Comparison of ENCODE assay signal across 23 cellular contexts in genomic region chr20:1373036-1373435, GRCh38. TPM values are rescaled to one million over a fixed set of nuclear protein-coding genes. Genes with fewer than 3 reads are reported as not detected.
DNase-seq lines count a peak whose midpoint lies in the region; ATAC-seq and TF ChIP-seq lines count a peak whose summit lies in the region.
"Had no signal": no experiment of that assay in that cellular context is flagged by ENCODE, and none has a peak within 500 bp of the region (broad histone marks: within the 10 kb centered on the region; RNA-seq: fewer than 3 reads in every experiment).

No MANE protein-coding gene starts in this region.

- H3K4me3 ChIP-seq in left lung (no peak overlapping the region), subcutaneous abdominal adipose tissue (ENCODE audit: low read depth in 1 of 5, low read length in 5 of 5) (no peak overlapping the region), OCI-LY7 (ENCODE audit: low read depth, low read length, poor library complexity, severe bottlenecking) (no peak overlapping the region)
- H3K4me3 ChIP-seq: GM12878, prostate gland, SJSA1 had no signal

- POLR2A ChIA-PET in activated naive CD8-positive, alpha-beta T cell treated with anti-CD3 and anti-CD28 coated beads, Interleukin-2, amount 10 ng/mL, durations not matched to agents 7 days and 5 days (lab: Charles Lee): no interaction called here
- POLR2A ChIA-PET in OCI-LY7 (lab: Charles Lee): interaction anchor here (0.9 kb wide), 1 partner anchor 9 kb away, joined by 3 read pairs; no protein-coding TSS in a partner anchor

- H3K36me3 ChIP-seq in left lung (peaks cover 0 to 67% of the 10 kb centered on the region in 2 donors), subcutaneous abdominal adipose tissue (ENCODE audit: control insufficient read depth in 5 of 5, insufficient read depth in 5 of 5, low read length in 5 of 5) (peaks cover 0 to 36% (median 26%) of the 10 kb centered on the region in 5 donors), OCI-LY7 (ENCODE audit: insufficient read depth, low read length) (peaks cover 84% of the 10 kb centered on the region)
- H3K36me3 ChIP-seq: prostate gland had no signal

- no TSS peak for BruUV-seq in OCI-LY7 (replicated peaks; lab: Mats Ljungman, UMichigan)

- CTCF ChIA-PET in OCI-LY7 (lab: Charles Lee; ENCODE audit: unreplicated experiment): no interaction called here

- no peaks in the 10 kb centered on the region for H3K9me3 Mint-ChIP-seq in activated naive CD8-positive, alpha-beta T cell (ENCODE audit: low read depth)
- H3K9me3 Mint-ChIP-seq in activated naive CD8-positive, alpha-beta T cell treated with anti-CD3 and anti-CD28 coated beads for 36 hours: no peaks in the 10 kb centered on the region
- H3K9me3 Mint-ChIP-seq in activated naive CD8-positive, alpha-beta T cell treated with anti-CD3 and anti-CD28 coated beads, Interleukin-2, amount 10 ng/mL, durations not matched to agents 7 days and 5 days: no peaks in the 10 kb centered on the region
- H3K9me3 Mint-ChIP-seq: activated T-helper 1 cell treated with anti-CD3 and anti-CD28 coated beads, Interleukin-12 subunit alpha, Interleukin-12 subunit beta, Interleukin-2, Interleukin-4 antibody, amounts not matched to agents 30 ng/mL and 10 ng/mL and 1 ng/mL, durations not matched to agents 14 hours and 24 hours and 36 hours; immature natural killer cell had no signal

- intact Hi-C loops in left lung (cut with DNase I) (no loop called here), OCI-LY7 (cut with micrococcal nuclease; ENCODE audit: unreplicated experiment) (no loop called here)

- H3K27ac ChIP-seq in left lung (peak overlapping the region; percentile 40 to 79), subcutaneous abdominal adipose tissue (ENCODE audit: low read depth, low read length) (peak overlapping the region; percentile 87), OCI-LY7 (ENCODE audit: low read depth, low read length, poor library complexity, severe bottlenecking) (no peak overlapping the region)
- H3K27ac ChIP-seq: foreskin keratinocyte, prostate gland, SJSA1 had no signal

- no peaks in the 10 kb centered on the region for H3K9me3 ChIP-seq in left lung
- no peaks in the 10 kb centered on the region for H3K9me3 ChIP-seq in subcutaneous abdominal adipose tissue (ENCODE audit: control insufficient read depth in 5 of 5, low read length in 5 of 5)
- H3K9me3 ChIP-seq in OCI-LY7 (ENCODE audit: low read length): no peaks in the 10 kb centered on the region
- H3K9me3 ChIP-seq: prostate gland, SJSA1 had no signal

- H3K9me2 ChIP-seq in OCI-LY7 (ENCODE audit: insufficient read depth, low read length): no peaks in the 10 kb centered on the region

- no peaks in the 10 kb centered on the region for H3K27me3 ChIP-seq in left lung
- no peaks in the 10 kb centered on the region for H3K27me3 ChIP-seq in subcutaneous abdominal adipose tissue (ENCODE audit: control insufficient read depth in 5 of 5, insufficient read depth in 4 of 5, low read length in 5 of 5)
- H3K27me3 ChIP-seq: foreskin keratinocyte, SJSA1 had no signal

- H3K27me3 Mint-ChIP-seq in activated naive CD8-positive, alpha-beta T cell: no peaks in the 10 kb centered on the region
- no peaks in the 10 kb centered on the region for H3K27me3 Mint-ChIP-seq in activated naive CD8-positive, alpha-beta T cell treated with anti-CD3 and anti-CD28 coated beads for 36 hours
- H3K27me3 Mint-ChIP-seq in activated naive CD8-positive, alpha-beta T cell treated with anti-CD3 and anti-CD28 coated beads, Interleukin-2, amount 10 ng/mL, durations not matched to agents 7 days and 5 days: no peaks in the 10 kb centered on the region

- ATAC-seq in activated naive CD8-positive, alpha-beta T cell treated with anti-CD3 and anti-CD28 coated beads, Interleukin-2, amount 10 ng/mL, durations not matched to agents 7 days and 5 days (ENCODE audit: low read depth): no peak
- no peak for ATAC-seq in left lung
- no peak for ATAC-seq in HG02884 (IDR thresholded peaks at IDR 0.05; ENCODE audit: unreplicated experiment)
- ATAC-seq: foreskin keratinocyte, GM12878 had no signal

- peaks cover 33% of the 10 kb centered on the region for H4K20me1 ChIP-seq in OCI-LY7 (ENCODE audit: insufficient read depth, low read length)

- H3K4me2 ChIP-seq in OCI-LY7 (ENCODE audit: low read length): no peak overlapping the region

- peaks cover 30% of the 10 kb centered on the region for H3K79me2 ChIP-seq in OCI-LY7 (ENCODE audit: insufficient read depth, low read depth, low read length)

- TF ChIP-seq CTCF in left lung (IDR thresholded peaks at IDR 0.05) (no peak), OCI-LY7 (conservative IDR thresholded peaks at IDR 0.05; ENCODE audit: low read length) (no peak)

- peak overlapping the region; percentile 70 for H3K27ac Mint-ChIP-seq in activated naive CD8-positive, alpha-beta T cell
- no peak overlapping the region for H3K27ac Mint-ChIP-seq in activated naive CD8-positive, alpha-beta T cell treated with anti-CD3 and anti-CD28 coated beads for 36 hours
- H3K27ac Mint-ChIP-seq in activated naive CD8-positive, alpha-beta T cell treated with anti-CD3 and anti-CD28 coated beads, Interleukin-2, amount 10 ng/mL, durations not matched to agents 7 days and 5 days: peak overlapping the region; percentile 45

- DNase-seq in activated naive CD8-positive, alpha-beta T cell treated with anti-CD3 and anti-CD28 coated beads for 36 hours: no peak
- DNase-seq in activated naive CD8-positive, alpha-beta T cell treated with anti-CD3 and anti-CD28 coated beads, Interleukin-2, amount 10 ng/mL, durations not matched to agents 7 days and 5 days: no peak
- DNase-seq in left lung (no peak), OCI-LY7 (ENCODE audit: low spot score) (no peak), middle frontal gyrus (ENCODE audit: extremely low spot score, low spot score) (no peak)
- DNase-seq: activated CD4-positive, alpha-beta T cell treated with anti-CD3 and anti-CD28 coated beads for 1 hour; cerebellar nuclear complex; DND-41; erythroblast; foreskin keratinocyte; H7; immature natural killer cell; Kasumi-1; NCI-H1694 treated with DMSO at 0.1 percent for 48 hours; NCI-H2171; NCI-H524 had no signal

- peaks cover 11% of the 10 kb centered on the region for H3K36me3 Mint-ChIP-seq in activated naive CD8-positive, alpha-beta T cell
- H3K36me3 Mint-ChIP-seq in activated naive CD8-positive, alpha-beta T cell treated with anti-CD3 and anti-CD28 coated beads for 36 hours: peaks cover 56% of the 10 kb centered on the region
- peaks cover 43% of the 10 kb centered on the region for H3K36me3 Mint-ChIP-seq in activated naive CD8-positive, alpha-beta T cell treated with anti-CD3 and anti-CD28 coated beads, Interleukin-2, amount 10 ng/mL, durations not matched to agents 7 days and 5 days

- peaks cover 60% of the 10 kb centered on the region for H3K4me1 Mint-ChIP-seq in activated naive CD8-positive, alpha-beta T cell (ENCODE audit: low read depth)
- H3K4me1 Mint-ChIP-seq in activated naive CD8-positive, alpha-beta T cell treated with anti-CD3 and anti-CD28 coated beads for 36 hours: peaks cover 59% of the 10 kb centered on the region
- H3K4me1 Mint-ChIP-seq in activated naive CD8-positive, alpha-beta T cell treated with anti-CD3 and anti-CD28 coated beads, Interleukin-2, amount 10 ng/mL, durations not matched to agents 7 days and 5 days: peaks cover 68% of the 10 kb centered on the region

- no peak overlapping the region for H2AFZ ChIP-seq in OCI-LY7 (ENCODE audit: low read length)

- no peak overlapping the region for H3K9ac ChIP-seq in subcutaneous abdominal adipose tissue (ENCODE audit: low read length in 5 of 5)

- H3K4me1 ChIP-seq in left lung (peaks cover 30 to 95% of the 10 kb centered on the region in 2 donors), subcutaneous abdominal adipose tissue (ENCODE audit: control insufficient read depth in 5 of 5, insufficient read depth in 5 of 5, low read length in 5 of 5) (peaks cover 32 to 88% (median 63%) of the 10 kb centered on the region in 5 donors), OCI-LY7 (ENCODE audit: insufficient read depth, low read length, poor library complexity, severe bottlenecking) (peaks cover 22% of the 10 kb centered on the region)

- no peak overlapping the region for H3K4me3 Mint-ChIP-seq in activated naive CD8-positive, alpha-beta T cell
- no peak overlapping the region for H3K4me3 Mint-ChIP-seq in activated naive CD8-positive, alpha-beta T cell treated with anti-CD3 and anti-CD28 coated beads for 36 hours
- H3K4me3 Mint-ChIP-seq in activated naive CD8-positive, alpha-beta T cell treated with anti-CD3 and anti-CD28 coated beads, Interleukin-2, amount 10 ng/mL, durations not matched to agents 7 days and 5 days: no peak overlapping the region
- H3K4me3 Mint-ChIP-seq: activated T-helper 1 cell treated with anti-CD3 and anti-CD28 coated beads, Interleukin-12 subunit alpha, Interleukin-12 subunit beta, Interleukin-2, Interleukin-4 antibody, amounts not matched to agents 30 ng/mL and 10 ng/mL and 1 ng/mL, durations not matched to agents 14 hours and 24 hours and 36 hours; immature natural killer cell had no signal

RNA-seq across cellular contexts. Expression of gene FKBP1A, which starts 19.8 kb away (rescaled TPM):
- total RNA-seq in activated naive CD8-positive, alpha-beta T cell treated with anti-CD3 and anti-CD28 coated beads for 36 hours: 100 to 1,000 TPM; 315 to 324 TPM
- total RNA-seq in activated naive CD8-positive, alpha-beta T cell treated with anti-CD3 and anti-CD28 coated beads, Interleukin-2, amount 10 ng/mL, durations not matched to agents 7 days and 5 days: 100 to 1,000 TPM; 231 to 234 TPM
- total RNA-seq in left lung: 100 to 1,000 TPM; 278 to 385 TPM
- 83.2 and 99.0 TPM in 2 replicates for total RNA-seq in OCI-LY7 (2014; rRNA removed; shearing (Covaris generic))
- 218 and 230 TPM in 2 replicates for total RNA-seq in OCI-LY7 (2022)

RNA-seq across cellular contexts. Expression of gene SDCBP2, which starts 44.1 kb away (rescaled TPM):
- total RNA-seq in activated naive CD8-positive, alpha-beta T cell treated with anti-CD3 and anti-CD28 coated beads for 36 hours: 1 to 10 TPM; 3.3 to 3.9 TPM
- 1 to 10 TPM; 3.7 to 5.1 TPM for total RNA-seq in activated naive CD8-positive, alpha-beta T cell treated with anti-CD3 and anti-CD28 coated beads, Interleukin-2, amount 10 ng/mL, durations not matched to agents 7 days and 5 days
- 10 to 100 TPM; 13.5 to 21.5 TPM for total RNA-seq in left lung
- total RNA-seq in OCI-LY7 (2014; rRNA removed; shearing (Covaris generic)): 1.8 and 2.8 TPM in 2 replicates
- 2.5 and 2.6 TPM in 2 replicates for total RNA-seq in OCI-LY7 (2022)
